15 cellular contexts compared by ENCODE assay signal in genomic region chr7:51471199-51472016, GRCh38.
DNase-seq lines count a peak whose midpoint lies in the region; ATAC-seq and TF ChIP-seq lines count a peak whose summit lies in the region.
"Had no signal": no experiment of that assay in that cellular context is flagged by ENCODE, and none has a peak within 500 bp of the region (broad histone marks: within the 10 kb centered on the region; RNA-seq: fewer than 3 reads in every experiment).

No MANE protein-coding gene starts in this region.

- H3F3A ChIP-seq in smooth muscle cell (ENCODE audit: low read depth) = no peaks in the 10 kb centered on the region
- H3F3A ChIP-seq in MM.1S (ENCODE audit: insufficient read depth, low read length) = no peaks in the 10 kb centered on the region

- WGBS in smooth muscle cell (ENCODE audit: low lambda C conversion rate) = 45% methylated on average over 34 of the region's 35 CpGs

- peak overlapping the region; percentile 61 for H3K4me2 ChIP-seq in smooth muscle cell
- H3K4me2 ChIP-seq in MM.1S (ENCODE audit: low read depth, low read length) = no peak overlapping the region

- H3K9ac ChIP-seq in iPS-15b (ENCODE audit: low read depth, low read length) (no peak overlapping the region), smooth muscle cell (ENCODE audit: low read depth) (no peak overlapping the region), MM.1S (ENCODE audit: low read length) (no peak overlapping the region)

- H3K27ac ChIP-seq in smooth muscle cell (ENCODE audit: low read depth) (no peak overlapping the region), MM.1S (ENCODE audit: low read length) (no peak overlapping the region)
- H3K27ac ChIP-seq: neutrophil, tibial artery had no signal

- H3K27me3 ChIP-seq in iPS-15b (ENCODE audit: control insufficient read depth, insufficient read depth, low read length) = peaks cover 37% of the 10 kb centered on the region
- H3K27me3 ChIP-seq in smooth muscle cell (ENCODE audit: low read depth) = peaks cover 26% of the 10 kb centered on the region
- no peaks in the 10 kb centered on the region for H3K27me3 ChIP-seq in MM.1S (replicated peaks; ENCODE audit: insufficient read depth, low read length)

- H3K4me1 Mint-ChIP-seq in activated T-cell treated with anti-CD3 and anti-CD28 coated beads, Interleukin-2, amount 50 U/mL, for 4 hours (ENCODE audit: low read depth) = peaks cover 3% of the 10 kb centered on the region
- H3K4me1 Mint-ChIP-seq: activated T-helper 17 cell treated with anti-CD3 and anti-CD28 coated beads, Interleukin-2, amount 50 U/mL, for 72 hours had no signal

- TF ChIP-seq CTCF in smooth muscle cell (IDR thresholded peaks at IDR 0.05; ENCODE audit: borderline replicate concordance, insufficient read depth, poor library complexity, severe bottlenecking) (no peak), MM.1S (IDR thresholded peaks at IDR 0.05; ENCODE audit: low read length) (no peak)

- H3K9me3 ChIP-seq in iPS-15b (ENCODE audit: control insufficient read depth, insufficient read depth, low read length) = no peaks in the 10 kb centered on the region
- H3K9me3 ChIP-seq in smooth muscle cell (replicated peaks; ENCODE audit: low read depth) = no peaks in the 10 kb centered on the region
- H3K9me3 ChIP-seq in MM.1S (replicated peaks; ENCODE audit: insufficient read depth, low read length) = no peaks in the 10 kb centered on the region
- H3K9me3 ChIP-seq: neutrophil, tibial artery had no signal

- ATAC-seq in activated T-cell treated with anti-CD3 and anti-CD28 coated beads, Interleukin-2, amount 50 U/mL, for 4 hours = peak; percentile 35 to 54
- ATAC-seq in GM19328 (IDR thresholded peaks at IDR 0.05; ENCODE audit: unreplicated experiment) (no peak), esophagus mucosa (no peak)
- ATAC-seq: activated T-helper 17 cell treated with anti-CD3 and anti-CD28 coated beads, Interleukin-2, amount 50 U/mL, for 72 hours; PC-3 had no signal

- H3K4me3 ChIP-seq in iPS-15b (ENCODE audit: low read depth, low read length) = peak overlapping the region; percentile 62
- H3K4me3 ChIP-seq in smooth muscle cell = peak overlapping the region; percentile 16
- H3K4me3 ChIP-seq in MM.1S (ENCODE audit: low read length) = no peak overlapping the region
- H3K4me3 ChIP-seq: tibial artery had no signal

- H4K20me1 ChIP-seq in smooth muscle cell (ENCODE audit: low read depth) (no peaks in the 10 kb centered on the region), MM.1S (ENCODE audit: insufficient read depth, low read length) (no peaks in the 10 kb centered on the region)

- H3K4me3 Mint-ChIP-seq in activated T-cell treated with anti-CD3 and anti-CD28 coated beads, Interleukin-2, amount 50 U/mL, for 4 hours = no peak overlapping the region
- H3K4me3 Mint-ChIP-seq: activated T-helper 17 cell treated with anti-CD3 and anti-CD28 coated beads, Interleukin-2, amount 50 U/mL, for 72 hours; HFFc6 had no signal

- no peaks in the 10 kb centered on the region for H3K4me1 ChIP-seq in iPS-15b (ENCODE audit: control insufficient read depth, insufficient read depth, low read length)
- no peaks in the 10 kb centered on the region for H3K4me1 ChIP-seq in smooth muscle cell (ENCODE audit: low read depth)
- H3K4me1 ChIP-seq in MM.1S (ENCODE audit: low read length) = no peaks in the 10 kb centered on the region
- H3K4me1 ChIP-seq: tibial artery had no signal

- H3K36me3 Mint-ChIP-seq in activated T-cell treated with anti-CD3 and anti-CD28 coated beads, Interleukin-2, amount 50 U/mL, for 4 hours (ENCODE audit: insufficient read depth) = no peaks in the 10 kb centered on the region

- H3K36me3 ChIP-seq in iPS-15b (ENCODE audit: control insufficient read depth, insufficient read depth, low read length) (no peaks in the 10 kb centered on the region), smooth muscle cell (ENCODE audit: low read depth) (no peaks in the 10 kb centered on the region), MM.1S (replicated peaks; ENCODE audit: insufficient read depth, low read length) (no peaks in the 10 kb centered on the region)
- H3K36me3 ChIP-seq: neutrophil, tibial artery had no signal

- DNase-seq in activated T-cell treated with anti-CD3 and anti-CD28 coated beads, Interleukin-2, amount 50 U/mL, for 4 hours = no peak
- DNase-seq in activated T-cell treated with anti-CD3 and anti-CD28 coated beads, Interleukin-2, amount 50 U/mL, for 1 hour = no peak
- DNase-seq in NCI-H748 treated with DMSO at 0.1 percent for 48 hours (lab: John Stamatoyannopoulos, UW) (peak; percentile 38), smooth muscle cell (lab: John Stamatoyannopoulos, UW; ENCODE audit: unreplicated experiment) (no peak), MM.1S (no peak)
- DNase-seq: effector memory CD4-positive, alpha-beta T cell; HFFc6; NCI-H1048; PC-3; tibial artery had no signal

- no peaks in the 10 kb centered on the region for H3K79me2 ChIP-seq in smooth muscle cell (ENCODE audit: low read depth)
- no peaks in the 10 kb centered on the region for H3K79me2 ChIP-seq in MM.1S (ENCODE audit: low read length)

- H3K9me3 Mint-ChIP-seq in activated T-cell treated with anti-CD3 and anti-CD28 coated beads, Interleukin-2, amount 50 U/mL, for 4 hours = no peaks in the 10 kb centered on the region
- H3K9me3 Mint-ChIP-seq: activated T-helper 17 cell treated with anti-CD3 and anti-CD28 coated beads, Interleukin-2, amount 50 U/mL, for 72 hours had no signal

- H2AFZ ChIP-seq in smooth muscle cell (ENCODE audit: low read depth) (peak overlapping the region; percentile 72), MM.1S (ENCODE audit: low read length) (no peak overlapping the region)

- H3K27me3 Mint-ChIP-seq in activated T-cell treated with anti-CD3 and anti-CD28 coated beads, Interleukin-2, amount 50 U/mL, for 4 hours (ENCODE audit: low read depth) = peaks cover 16% of the 10 kb centered on the region

- H3K9me2 ChIP-seq in MM.1S (replicated peaks; ENCODE audit: insufficient read depth, low read length) = no peaks in the 10 kb centered on the region

Comparison
In these comparisons a context has a peak if more than half of its experiments do, and no peak if none do; other contexts are left out.
1. ATAC-seq: peak in activated T-cell treated with anti-CD3 and anti-CD28 coated beads, Interleukin-2, amount 50 U/mL, for 4 hours (2 of 2); none in GM19328 (single experiment) and esophagus mucosa (single experiment).